Comparison of ENCODE assay signal across 8 cellular contexts in the genomic region with DNA sequence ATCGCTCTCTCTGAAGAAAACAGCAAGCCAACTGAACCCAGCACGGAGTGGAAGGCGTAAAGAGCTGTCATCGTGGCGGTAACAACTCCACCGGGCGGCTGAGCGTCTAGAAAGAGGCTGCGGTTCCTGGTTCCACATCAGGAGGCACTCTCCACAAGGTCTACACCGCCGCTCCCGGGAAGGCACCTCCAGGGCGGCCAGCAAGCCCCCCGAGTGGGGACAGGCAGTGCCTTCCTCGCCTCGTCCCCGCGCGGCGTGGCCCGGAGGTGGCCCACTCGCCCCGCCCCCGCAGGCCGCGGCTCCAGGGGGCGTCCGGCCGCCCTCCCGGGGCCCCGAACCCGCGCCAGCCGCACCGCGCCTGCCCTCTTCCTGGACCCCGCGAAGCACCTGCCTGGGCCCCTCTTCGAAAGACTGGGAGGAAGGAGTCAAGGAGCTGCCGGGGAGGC. TPM values are rescaled to one million over a fixed set of nuclear protein-coding genes. Genes with fewer than 3 reads are reported as not detected.
DNase-seq lines count a peak whose midpoint lies in the region; ATAC-seq and TF ChIP-seq lines count a peak whose summit lies in the region.

No MANE protein-coding gene starts in this region.

- intact Hi-C loops in thyroid gland (cut with DNase I) = no loop called here

- H3K9me3 ChIP-seq in neutrophil = no peaks in the 10 kb centered on the region
- H3K9me3 ChIP-seq in thyroid gland = no peaks in the 10 kb centered on the region

- H3K27ac Mint-ChIP-seq in activated T-cell treated with anti-CD3 and anti-CD28 coated beads, Interleukin-2, amount 50 U/mL, for 72 hours = peak overlapping the region; percentile 80

- H3K4me1 Mint-ChIP-seq in activated T-cell treated with anti-CD3 and anti-CD28 coated beads, Interleukin-2, amount 50 U/mL, for 72 hours (ENCODE audit: low read depth) = peaks cover 26% of the 10 kb centered on the region

- H3K27me3 Mint-ChIP-seq in activated T-cell treated with anti-CD3 and anti-CD28 coated beads, Interleukin-2, amount 50 U/mL, for 72 hours (ENCODE audit: low read depth) = no peaks in the 10 kb centered on the region

- peak; percentile 34 for ATAC-seq in HG02763 (IDR thresholded peaks at IDR 0.05; ENCODE audit: unreplicated experiment)
- ATAC-seq in activated T-cell treated with anti-CD3 and anti-CD28 coated beads, Interleukin-2, amount 50 U/mL, for 72 hours (replicated peaks in 1 of 2) = peak; percentile 31 to 55

- H3K36me3 Mint-ChIP-seq in activated T-cell treated with anti-CD3 and anti-CD28 coated beads, Interleukin-2, amount 50 U/mL, for 72 hours (ENCODE audit: insufficient read depth in 2 of 2) = no peaks in the 10 kb centered on the region

- no peaks in the 10 kb centered on the region for H3K36me3 ChIP-seq in neutrophil
- H3K36me3 ChIP-seq in thyroid gland = no peaks in the 10 kb centered on the region

- peak overlapping the region; percentile 80 to 88 for H3K4me3 Mint-ChIP-seq in activated T-cell treated with anti-CD3 and anti-CD28 coated beads, Interleukin-2, amount 50 U/mL, for 72 hours

- no peaks in the 10 kb centered on the region for H3K27me3 ChIP-seq in neutrophil
- no peaks in the 10 kb centered on the region for H3K27me3 ChIP-seq in thyroid gland

- DNase-seq in NCI-H82 (lab: John Stamatoyannopoulos, UW) = peak; percentile 54
- no peak for DNase-seq in NCI-H82 treated with DMSO at 0.1 percent for 48 hours (lab: John Stamatoyannopoulos, UW; ENCODE audit: unreplicated experiment)
- DNase-seq in NCI-H510A treated with DMSO at 0.1 percent for 48 hours (lab: John Stamatoyannopoulos, UW) = peak; percentile 27
- peak; percentile 50 to 64 for DNase-seq in activated T-cell treated with anti-CD3 and anti-CD28 coated beads, Interleukin-2, amount 50 U/mL, for 72 hours
- DNase-seq in foreskin fibroblast = peak in 1 of 2 donors; percentile 58
- peak; percentile 42 to 52 for DNase-seq in thyroid gland

- TF ChIP-seq POLR2A in thyroid gland (IDR thresholded peaks at IDR 0.05) = no peak

- 0 to 1% methylated on average over 9 to 12 of the region's 40 CpGs for WGBS in thyroid gland, 2 donors

- H3K27ac ChIP-seq in neutrophil (peak overlapping the region; percentile 86), thyroid gland (peak overlapping the region; percentile 75 to 94 (median 90))

- H3K4me1 ChIP-seq in neutrophil (ENCODE audit: control insufficient read depth in 1 of 2, insufficient read depth in 1 of 2, low read depth in 1 of 2, low read length in 1 of 2) (peaks cover 18 to 21% of the 10 kb centered on the region in 2 experiments), thyroid gland (peaks cover 8 to 17% of the 10 kb centered on the region in 2 donors)

- no peak for TF ChIP-seq CTCF in foreskin fibroblast (IDR thresholded peaks at IDR 0.05; ENCODE audit: low read depth, low read length)
- TF ChIP-seq CTCF in neutrophil (IDR thresholded peaks at IDR 0.05) = peak; percentile 41
- peak in 2 of 6 experiments; percentile 27 to 32 for TF ChIP-seq CTCF in thyroid gland (IDR thresholded peaks at IDR 0.05)

- H3K9me3 Mint-ChIP-seq in activated T-cell treated with anti-CD3 and anti-CD28 coated beads, Interleukin-2, amount 50 U/mL, for 72 hours = no peaks in the 10 kb centered on the region

- peak overlapping the region; percentile 71 to 92 for H3K4me3 ChIP-seq in foreskin fibroblast (ENCODE audit: low read depth in 1 of 2, low read length in 2 of 2)
- H3K4me3 ChIP-seq in neutrophil (ENCODE audit: low read depth in 1 of 2, low read length in 1 of 2) = peak overlapping the region; percentile 99
- peak overlapping the region; percentile 75 to 97 (median 80) for H3K4me3 ChIP-seq in thyroid gland (replicated peaks in 1 of 3)

RNA-seq across cellular contexts. Expression of a gene that starts 0.7 kb away (rescaled TPM):
- total RNA-seq in activated T-cell treated with anti-CD3 and anti-CD28 coated beads, Interleukin-2, amount 50 U/mL, for 72 hours = 10 to 100 TPM in 1 of 2 donors, 1 to 10 TPM in 1; 9.7 to 10.9 TPM
- 10 to 100 TPM; 24.1 to 32.8 (median 27.9) TPM for total RNA-seq in thyroid gland
